1 cellular context compared by ENCODE assay signal in the genomic region with DNA sequence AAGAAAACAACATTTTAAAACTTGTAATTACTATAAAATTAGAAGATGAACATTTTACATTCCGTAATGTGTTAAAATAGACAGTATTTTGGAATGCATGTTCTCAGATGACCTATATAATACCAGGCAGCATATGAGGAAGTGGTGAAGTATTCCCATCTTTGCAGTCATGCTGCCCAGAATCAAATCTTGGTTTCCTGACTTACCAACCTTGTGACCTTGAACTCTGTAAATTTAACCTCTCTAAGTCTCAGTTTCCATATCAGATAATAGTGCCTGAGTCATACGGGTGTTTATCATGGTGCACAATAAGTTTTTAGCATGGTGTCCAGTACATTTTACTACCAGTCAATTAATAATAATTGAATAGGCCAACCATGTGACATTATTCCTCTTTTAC.
A peak's percentile ranks its signal among the peaks of the same experiment; 100 is the strongest.
TF ChIP-seq lines count a peak whose summit lies in the region.

No MANE protein-coding gene starts in this region.

TF ChIP-seq in K562, 482 proteins besides CTCF, POLR2A, EP300 and RAD21 (continued from another document):
- TF ChIP-seq, protein P1, sequence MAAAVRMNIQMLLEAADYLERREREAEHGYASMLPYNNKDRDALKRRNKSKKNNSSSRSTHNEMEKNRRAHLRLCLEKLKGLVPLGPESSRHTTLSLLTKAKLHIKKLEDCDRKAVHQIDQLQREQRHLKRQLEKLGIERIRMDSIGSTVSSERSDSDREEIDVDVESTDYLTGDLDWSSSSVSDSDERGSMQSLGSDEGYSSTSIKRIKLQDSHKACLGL (CRISPR knock-in tag; IDR thresholded peaks at IDR 0.05; ENCODE audit: borderline replicate concordance, poor library complexity, severe bottlenecking): no peak
- TF ChIP-seq POLR2AphosphoS5 (IDR thresholded peaks at IDR 0.05; ENCODE audit: control insufficient read depth, insufficient read depth, low read depth, low read length) (no peak), ZEB2 (IDR thresholded peaks at IDR 0.05) (no peak), ESRRA (IDR thresholded peaks at IDR 0.05; ENCODE audit: borderline replicate concordance, low read depth) (peak; percentile 89), LCOR (CRISPR knock-in tag; IDR thresholded peaks at IDR 0.05) (no peak), SLC30A9 (CRISPR knock-in tag; IDR thresholded peaks at IDR 0.05) (no peak), FOXP1 (CRISPR knock-in tag; IDR thresholded peaks at IDR 0.05) (no peak), NELFE (IDR thresholded peaks at IDR 0.05; ENCODE audit: insufficient read depth, insufficient read length) (no peak), CHD1 (IDR thresholded peaks at IDR 0.05; ENCODE audit: low read length) (no peak), RAD51 (IDR thresholded peaks at IDR 0.05; ENCODE audit: borderline replicate concordance, low read depth) (no peak), ZNF79 (CRISPR knock-in tag; IDR thresholded peaks at IDR 0.05; ENCODE audit: low read depth) (no peak), ZFPM2 (CRISPR knock-in tag; IDR thresholded peaks at IDR 0.05) (no peak), ZNF253 (CRISPR knock-in tag; conservative IDR thresholded peaks at IDR 0.05) (no peak), CBFA2T3 (IDR thresholded peaks at IDR 0.05) (peak; percentile 30)
- TF ChIP-seq, protein P2, sequence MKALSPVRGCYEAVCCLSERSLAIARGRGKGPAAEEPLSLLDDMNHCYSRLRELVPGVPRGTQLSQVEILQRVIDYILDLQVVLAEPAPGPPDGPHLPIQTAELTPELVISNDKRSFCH (CRISPR knock-in tag; IDR thresholded peaks at IDR 0.05): no peak
- TF ChIP-seq, protein P2 (tag; IDR thresholded peaks at IDR 0.05): no peak
- TF ChIP-seq, protein P3, sequence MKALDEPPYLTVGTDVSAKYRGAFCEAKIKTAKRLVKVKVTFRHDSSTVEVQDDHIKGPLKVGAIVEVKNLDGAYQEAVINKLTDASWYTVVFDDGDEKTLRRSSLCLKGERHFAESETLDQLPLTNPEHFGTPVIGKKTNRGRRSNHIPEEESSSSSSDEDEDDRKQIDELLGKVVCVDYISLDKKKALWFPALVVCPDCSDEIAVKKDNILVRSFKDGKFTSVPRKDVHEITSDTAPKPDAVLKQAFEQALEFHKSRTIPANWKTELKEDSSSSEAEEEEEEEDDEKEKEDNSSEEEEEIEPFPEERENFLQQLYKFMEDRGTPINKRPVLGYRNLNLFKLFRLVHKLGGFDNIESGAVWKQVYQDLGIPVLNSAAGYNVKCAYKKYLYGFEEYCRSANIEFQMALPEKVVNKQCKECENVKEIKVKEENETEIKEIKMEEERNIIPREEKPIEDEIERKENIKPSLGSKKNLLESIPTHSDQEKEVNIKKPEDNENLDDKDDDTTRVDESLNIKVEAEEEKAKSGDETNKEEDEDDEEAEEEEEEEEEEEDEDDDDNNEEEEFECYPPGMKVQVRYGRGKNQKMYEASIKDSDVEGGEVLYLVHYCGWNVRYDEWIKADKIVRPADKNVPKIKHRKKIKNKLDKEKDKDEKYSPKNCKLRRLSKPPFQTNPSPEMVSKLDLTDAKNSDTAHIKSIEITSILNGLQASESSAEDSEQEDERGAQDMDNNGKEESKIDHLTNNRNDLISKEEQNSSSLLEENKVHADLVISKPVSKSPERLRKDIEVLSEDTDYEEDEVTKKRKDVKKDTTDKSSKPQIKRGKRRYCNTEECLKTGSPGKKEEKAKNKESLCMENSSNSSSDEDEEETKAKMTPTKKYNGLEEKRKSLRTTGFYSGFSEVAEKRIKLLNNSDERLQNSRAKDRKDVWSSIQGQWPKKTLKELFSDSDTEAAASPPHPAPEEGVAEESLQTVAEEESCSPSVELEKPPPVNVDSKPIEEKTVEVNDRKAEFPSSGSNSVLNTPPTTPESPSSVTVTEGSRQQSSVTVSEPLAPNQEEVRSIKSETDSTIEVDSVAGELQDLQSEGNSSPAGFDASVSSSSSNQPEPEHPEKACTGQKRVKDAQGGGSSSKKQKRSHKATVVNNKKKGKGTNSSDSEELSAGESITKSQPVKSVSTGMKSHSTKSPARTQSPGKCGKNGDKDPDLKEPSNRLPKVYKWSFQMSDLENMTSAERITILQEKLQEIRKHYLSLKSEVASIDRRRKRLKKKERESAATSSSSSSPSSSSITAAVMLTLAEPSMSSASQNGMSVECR (CRISPR knock-in tag; IDR thresholded peaks at IDR 0.05): no peak
- TF ChIP-seq, protein P4, sequence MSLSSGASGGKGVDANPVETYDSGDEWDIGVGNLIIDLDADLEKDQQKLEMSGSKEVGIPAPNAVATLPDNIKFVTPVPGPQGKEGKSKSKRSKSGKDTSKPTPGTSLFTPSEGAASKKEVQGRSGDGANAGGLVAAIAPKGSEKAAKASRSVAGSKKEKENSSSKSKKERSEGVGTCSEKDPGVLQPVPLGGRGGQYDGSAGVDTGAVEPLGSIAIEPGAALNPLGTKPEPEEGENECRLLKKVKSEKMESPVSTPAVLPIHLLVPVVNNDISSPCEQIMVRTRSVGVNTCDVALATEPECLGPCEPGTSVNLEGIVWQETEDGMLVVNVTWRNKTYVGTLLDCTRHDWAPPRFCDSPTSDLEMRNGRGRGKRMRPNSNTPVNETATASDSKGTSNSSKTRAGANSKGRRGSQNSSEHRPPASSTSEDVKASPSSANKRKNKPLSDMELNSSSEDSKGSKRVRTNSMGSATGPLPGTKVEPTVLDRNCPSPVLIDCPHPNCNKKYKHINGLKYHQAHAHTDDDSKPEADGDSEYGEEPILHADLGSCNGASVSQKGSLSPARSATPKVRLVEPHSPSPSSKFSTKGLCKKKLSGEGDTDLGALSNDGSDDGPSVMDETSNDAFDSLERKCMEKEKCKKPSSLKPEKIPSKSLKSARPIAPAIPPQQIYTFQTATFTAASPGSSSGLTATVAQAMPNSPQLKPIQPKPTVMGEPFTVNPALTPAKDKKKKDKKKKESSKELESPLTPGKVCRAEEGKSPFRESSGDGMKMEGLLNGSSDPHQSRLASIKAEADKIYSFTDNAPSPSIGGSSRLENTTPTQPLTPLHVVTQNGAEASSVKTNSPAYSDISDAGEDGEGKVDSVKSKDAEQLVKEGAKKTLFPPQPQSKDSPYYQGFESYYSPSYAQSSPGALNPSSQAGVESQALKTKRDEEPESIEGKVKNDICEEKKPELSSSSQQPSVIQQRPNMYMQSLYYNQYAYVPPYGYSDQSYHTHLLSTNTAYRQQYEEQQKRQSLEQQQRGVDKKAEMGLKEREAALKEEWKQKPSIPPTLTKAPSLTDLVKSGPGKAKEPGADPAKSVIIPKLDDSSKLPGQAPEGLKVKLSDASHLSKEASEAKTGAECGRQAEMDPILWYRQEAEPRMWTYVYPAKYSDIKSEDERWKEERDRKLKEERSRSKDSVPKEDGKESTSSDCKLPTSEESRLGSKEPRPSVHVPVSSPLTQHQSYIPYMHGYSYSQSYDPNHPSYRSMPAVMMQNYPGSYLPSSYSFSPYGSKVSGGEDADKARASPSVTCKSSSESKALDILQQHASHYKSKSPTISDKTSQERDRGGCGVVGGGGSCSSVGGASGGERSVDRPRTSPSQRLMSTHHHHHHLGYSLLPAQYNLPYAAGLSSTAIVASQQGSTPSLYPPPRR (CRISPR knock-in tag; IDR thresholded peaks at IDR 0.05; ENCODE audit: borderline replicate concordance): no peak
- TF ChIP-seq, protein P5, sequence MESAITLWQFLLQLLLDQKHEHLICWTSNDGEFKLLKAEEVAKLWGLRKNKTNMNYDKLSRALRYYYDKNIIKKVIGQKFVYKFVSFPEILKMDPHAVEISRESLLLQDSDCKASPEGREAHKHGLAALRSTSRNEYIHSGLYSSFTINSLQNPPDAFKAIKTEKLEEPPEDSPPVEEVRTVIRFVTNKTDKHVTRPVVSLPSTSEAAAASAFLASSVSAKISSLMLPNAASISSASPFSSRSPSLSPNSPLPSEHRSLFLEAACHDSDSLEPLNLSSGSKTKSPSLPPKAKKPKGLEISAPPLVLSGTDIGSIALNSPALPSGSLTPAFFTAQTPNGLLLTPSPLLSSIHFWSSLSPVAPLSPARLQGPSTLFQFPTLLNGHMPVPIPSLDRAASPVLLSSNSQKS (CRISPR knock-in tag; IDR thresholded peaks at IDR 0.05): no peak
- TF ChIP-seq, protein P6, sequence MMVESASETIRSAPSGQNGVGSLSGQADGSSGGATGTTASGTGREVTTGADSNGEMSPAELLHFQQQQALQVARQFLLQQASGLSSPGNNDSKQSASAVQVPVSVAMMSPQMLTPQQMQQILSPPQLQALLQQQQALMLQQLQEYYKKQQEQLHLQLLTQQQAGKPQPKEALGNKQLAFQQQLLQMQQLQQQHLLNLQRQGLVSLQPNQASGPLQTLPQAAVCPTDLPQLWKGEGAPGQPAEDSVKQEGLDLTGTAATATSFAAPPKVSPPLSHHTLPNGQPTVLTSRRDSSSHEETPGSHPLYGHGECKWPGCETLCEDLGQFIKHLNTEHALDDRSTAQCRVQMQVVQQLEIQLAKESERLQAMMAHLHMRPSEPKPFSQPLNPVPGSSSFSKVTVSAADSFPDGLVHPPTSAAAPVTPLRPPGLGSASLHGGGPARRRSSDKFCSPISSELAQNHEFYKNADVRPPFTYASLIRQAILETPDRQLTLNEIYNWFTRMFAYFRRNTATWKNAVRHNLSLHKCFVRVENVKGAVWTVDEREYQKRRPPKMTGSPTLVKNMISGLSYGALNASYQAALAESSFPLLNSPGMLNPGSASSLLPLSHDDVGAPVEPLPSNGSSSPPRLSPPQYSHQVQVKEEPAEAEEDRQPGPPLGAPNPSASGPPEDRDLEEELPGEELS (CRISPR knock-in tag; IDR thresholded peaks at IDR 0.05; ENCODE audit: borderline replicate concordance): no peak
- TF ChIP-seq, protein P7, sequence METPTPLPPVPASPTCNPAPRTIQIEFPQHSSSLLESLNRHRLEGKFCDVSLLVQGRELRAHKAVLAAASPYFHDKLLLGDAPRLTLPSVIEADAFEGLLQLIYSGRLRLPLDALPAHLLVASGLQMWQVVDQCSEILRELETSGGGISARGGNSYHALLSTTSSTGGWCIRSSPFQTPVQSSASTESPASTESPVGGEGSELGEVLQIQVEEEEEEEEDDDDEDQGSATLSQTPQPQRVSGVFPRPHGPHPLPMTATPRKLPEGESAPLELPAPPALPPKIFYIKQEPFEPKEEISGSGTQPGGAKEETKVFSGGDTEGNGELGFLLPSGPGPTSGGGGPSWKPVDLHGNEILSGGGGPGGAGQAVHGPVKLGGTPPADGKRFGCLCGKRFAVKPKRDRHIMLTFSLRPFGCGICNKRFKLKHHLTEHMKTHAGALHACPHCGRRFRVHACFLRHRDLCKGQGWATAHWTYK (CRISPR knock-in tag; IDR thresholded peaks at IDR 0.05): no peak
- TF ChIP-seq, protein P8, sequence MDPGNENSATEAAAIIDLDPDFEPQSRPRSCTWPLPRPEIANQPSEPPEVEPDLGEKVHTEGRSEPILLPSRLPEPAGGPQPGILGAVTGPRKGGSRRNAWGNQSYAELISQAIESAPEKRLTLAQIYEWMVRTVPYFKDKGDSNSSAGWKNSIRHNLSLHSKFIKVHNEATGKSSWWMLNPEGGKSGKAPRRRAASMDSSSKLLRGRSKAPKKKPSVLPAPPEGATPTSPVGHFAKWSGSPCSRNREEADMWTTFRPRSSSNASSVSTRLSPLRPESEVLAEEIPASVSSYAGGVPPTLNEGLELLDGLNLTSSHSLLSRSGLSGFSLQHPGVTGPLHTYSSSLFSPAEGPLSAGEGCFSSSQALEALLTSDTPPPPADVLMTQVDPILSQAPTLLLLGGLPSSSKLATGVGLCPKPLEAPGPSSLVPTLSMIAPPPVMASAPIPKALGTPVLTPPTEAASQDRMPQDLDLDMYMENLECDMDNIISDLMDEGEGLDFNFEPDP (CRISPR knock-in tag; IDR thresholded peaks at IDR 0.05): no peak
- TF ChIP-seq, protein P9, sequence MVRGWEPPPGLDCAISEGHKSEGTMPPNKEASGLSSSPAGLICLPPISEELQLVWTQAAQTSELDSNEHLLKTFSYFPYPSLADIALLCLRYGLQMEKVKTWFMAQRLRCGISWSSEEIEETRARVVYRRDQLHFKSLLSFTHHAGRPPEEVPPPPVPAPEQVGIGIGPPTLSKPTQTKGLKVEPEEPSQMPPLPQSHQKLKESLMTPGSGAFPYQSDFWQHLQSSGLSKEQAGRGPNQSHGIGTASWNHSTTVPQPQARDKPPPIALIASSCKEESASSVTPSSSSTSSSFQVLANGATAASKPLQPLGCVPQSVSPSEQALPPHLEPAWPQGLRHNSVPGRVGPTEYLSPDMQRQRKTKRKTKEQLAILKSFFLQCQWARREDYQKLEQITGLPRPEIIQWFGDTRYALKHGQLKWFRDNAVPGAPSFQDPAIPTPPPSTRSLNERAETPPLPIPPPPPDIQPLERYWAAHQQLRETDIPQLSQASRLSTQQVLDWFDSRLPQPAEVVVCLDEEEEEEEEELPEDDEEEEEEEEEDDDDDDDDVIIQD (CRISPR knock-in tag; IDR thresholded peaks at IDR 0.05): no peak
